8 cellular contexts compared by ENCODE assay signal in genomic region chr11:6249822-6250555, GRCh38.
DNase-seq lines count a peak whose midpoint lies in the region; ATAC-seq and TF ChIP-seq lines count a peak whose summit lies in the region.
"Had no signal": no experiment of that assay in that cellular context is flagged by ENCODE, and none has a peak within 500 bp of the region (broad histone marks: within the 10 kb centered on the region; RNA-seq: fewer than 3 reads in every experiment).

No MANE protein-coding gene starts in this region.

- no peak for ATAC-seq in HG02938 (IDR thresholded peaks at IDR 0.05; ENCODE audit: unreplicated experiment)

- no peak for TF ChIP-seq CTCF in fibroblast of mammary gland (conservative IDR thresholded peaks at IDR 0.05; ENCODE audit: control insufficient read depth, insufficient read depth, low read depth, low read length)

- peak overlapping the region; percentile 23 for H3K27ac ChIP-seq in subcutaneous abdominal adipose tissue (ENCODE audit: low read depth, low read length)
- H3K27ac ChIP-seq: Peyer's patch had no signal

- H3K4me1 ChIP-seq in subcutaneous abdominal adipose tissue (ENCODE audit: control insufficient read depth in 5 of 5, insufficient read depth in 5 of 5, low read length in 5 of 5): peaks cover 2 to 34% (median 9%) of the 10 kb centered on the region in 5 donors
- H3K4me1 ChIP-seq: Peyer's patch had no signal

- H3K9me3 ChIP-seq in subcutaneous abdominal adipose tissue (ENCODE audit: control insufficient read depth in 5 of 5, low read length in 5 of 5): no peaks in the 10 kb centered on the region
- H3K9me3 ChIP-seq: Peyer's patch had no signal

- no peak overlapping the region for H3K9ac ChIP-seq in subcutaneous abdominal adipose tissue (ENCODE audit: low read length in 5 of 5)

- H3K4me3 ChIP-seq in fibroblast of mammary gland (ENCODE audit: control insufficient read depth, low read depth, low read length) (no peak overlapping the region), subcutaneous abdominal adipose tissue (ENCODE audit: low read depth in 1 of 5, low read length in 5 of 5) (no peak overlapping the region)
- H3K4me3 ChIP-seq: Peyer's patch had no signal

- peak; percentile 97 for DNase-seq in NCI-H226
- DNase-seq in fibroblast of mammary gland (ENCODE audit: low read depth): peak; percentile 85
- DNase-seq in NCI-H82 (lab: John Stamatoyannopoulos, UW): no peak
- DNase-seq in D341Med (ENCODE audit: low spot score): no peak
- DNase-seq: stimulated activated CD4-positive, alpha-beta T cell treated with anti-CD3 and anti-CD28 coated beads, Interleukin-1b, Interleukin-23, amount 100 ng/mL, for 48 hours had no signal

- peaks cover 0 to 5% (median 0%) of the 10 kb centered on the region in 5 donors for H3K27me3 ChIP-seq in subcutaneous abdominal adipose tissue (ENCODE audit: control insufficient read depth in 5 of 5, insufficient read depth in 4 of 5, low read length in 5 of 5)
- H3K27me3 ChIP-seq: Peyer's patch had no signal

- H3K36me3 ChIP-seq in subcutaneous abdominal adipose tissue (ENCODE audit: control insufficient read depth in 5 of 5, insufficient read depth in 5 of 5, low read length in 5 of 5): no peaks in the 10 kb centered on the region
- H3K36me3 ChIP-seq: Peyer's patch had no signal

Comparison
In these comparisons a context has a peak if more than half of its experiments do, and no peak if none do; other contexts are left out.
1. DNase-seq: peak in NCI-H226 (single experiment) and fibroblast of mammary gland (single experiment); none in NCI-H82 (single experiment) and D341Med (single experiment).